ENCODE assay signal across 1 cellular context in genomic region chr17:74296548-74296936, GRCh38.
TF ChIP-seq lines count a peak whose summit lies in the region.

No MANE protein-coding gene starts in this region.

TF ChIP-seq in K562, 482 proteins besides CTCF, POLR2A, EP300 and RAD21 (continued from another document and continues in another):
- TF ChIP-seq DEAF1 (CRISPR knock-in tag; IDR thresholded peaks at IDR 0.05) (peak; percentile 81; the same call in 1 of the 2 replicates), ZNF584 (CRISPR knock-in tag; IDR thresholded peaks at IDR 0.05; ENCODE audit: low read depth) (peak; percentile 69; the same call in 1 of the 2 replicates), PKNOX1 (IDR thresholded peaks at IDR 0.05) (peak; percentile 56), PURB (CRISPR knock-in tag; IDR thresholded peaks at IDR 0.05; ENCODE audit: low read depth) (no peak), C11orf30 (IDR thresholded peaks at IDR 0.05; ENCODE audit: low read depth) (peak; percentile 44; the same call in 1 of the 2 replicates), MAZ (CRISPR knock-in tag; conservative IDR thresholded peaks at IDR 0.05 in 1 of 2, IDR thresholded peaks at IDR 0.05 in 1 of 2) (peak in 1 of 2 experiments; percentile 54; a peak in 2 of 4 replicates), HES1 (IDR thresholded peaks at IDR 0.05; ENCODE audit: low read depth) (no peak), FOXP4 (CRISPR knock-in tag; IDR thresholded peaks at IDR 0.05; ENCODE audit: borderline replicate concordance) (no peak), ZNF444 (CRISPR knock-in tag; IDR thresholded peaks at IDR 0.05) (no peak), U2AF1 (optimal IDR thresholded peaks at IDR 0.05; ENCODE audit: low read depth, low read length) (no peak), ZNF280A (IDR thresholded peaks at IDR 0.05; ENCODE audit: low read depth, partially characterized antibody) (no peak), MBD1 (CRISPR knock-in tag; IDR thresholded peaks at IDR 0.05) (no peak), CC2D1A (IDR thresholded peaks at IDR 0.05) (peak; percentile 46; the same call in 1 of the 2 replicates), ZNF507 (tag; conservative IDR thresholded peaks at IDR 0.05) (no peak), SAFB (IDR thresholded peaks at IDR 0.05; ENCODE audit: borderline replicate concordance, low read depth, low read length) (no peak), JUND (IDR thresholded peaks at IDR 0.05; ENCODE audit: borderline replicate concordance, low read depth, low read length) (peak; percentile 73; the same call in 1 of the 2 replicates), JUND (tag; IDR thresholded peaks at IDR 0.05; ENCODE audit: borderline replicate concordance, low read depth, low read length) (no peak; the same call in 1 of the 3 replicates), MEF2A (IDR thresholded peaks at IDR 0.05; ENCODE audit: control insufficient read depth, low read depth, low read length) (no peak), PHB (CRISPR knock-in tag; IDR thresholded peaks at IDR 0.05) (no peak), ZHX1 (conservative IDR thresholded peaks at IDR 0.05; ENCODE audit: low read length) (no peak), ZNF146 (CRISPR knock-in tag; IDR thresholded peaks at IDR 0.05; ENCODE audit: unreplicated experiment) (no peak), IRF2 (CRISPR knock-in tag; IDR thresholded peaks at IDR 0.05) (no peak), POLR2G (IDR thresholded peaks at IDR 0.05; ENCODE audit: low read depth, low read length) (no peak), CHD1 (IDR thresholded peaks at IDR 0.05; ENCODE audit: low read length) (no peak), THRB (CRISPR knock-in tag; conservative IDR thresholded peaks at IDR 0.05) (no peak), PHF21A (IDR thresholded peaks at IDR 0.05; ENCODE audit: borderline replicate concordance, low read depth) (peak; percentile 24; the same call in 1 of the 2 replicates), NFIX (CRISPR knock-in tag; IDR thresholded peaks at IDR 0.05; ENCODE audit: low read depth) (no peak), ZNF121 (CRISPR knock-in tag; conservative IDR thresholded peaks at IDR 0.05) (no peak), SMARCA5 (IDR thresholded peaks at IDR 0.05) (no peak), ZNF785 (CRISPR knock-in tag; IDR thresholded peaks at IDR 0.05) (no peak), MITF (IDR thresholded peaks at IDR 0.05) (peak; percentile 87), FOXA1 (IDR thresholded peaks at IDR 0.05; ENCODE audit: borderline replicate concordance) (no peak), GTF2F1 (IDR thresholded peaks at IDR 0.05; ENCODE audit: low read depth, low read length) (no peak), RBBP5 (IDR thresholded peaks at IDR 0.05; ENCODE audit: borderline replicate concordance, insufficient read depth, low read length, poor library complexity, severe bottlenecking) (peak; percentile 14), NONO (IDR thresholded peaks at IDR 0.05; ENCODE audit: low read depth in 2 of 2, low read length in 1 of 2) (no peak), DPF2 (IDR thresholded peaks at IDR 0.05) (peak; percentile 89), HMG20A (CRISPR knock-in tag; conservative IDR thresholded peaks at IDR 0.05) (no peak), BHLHE40 (IDR thresholded peaks at IDR 0.05; ENCODE audit: low read length) (peak; percentile 84), ZKSCAN1 (IDR thresholded peaks at IDR 0.05; ENCODE audit: low read depth, low read length) (peak; percentile 70; the same call in 1 of the 2 replicates), TRIM24 (IDR thresholded peaks at IDR 0.05) (peak; percentile 63 to 80), UBTF (IDR thresholded peaks at IDR 0.05; ENCODE audit: borderline replicate concordance in 1 of 2, low read depth in 2 of 2, low read length in 2 of 2) (peak in 1 of 2 experiments; percentile 88; a peak in 2 of 4 replicates), SMAD3 (CRISPR knock-in tag; conservative IDR thresholded peaks at IDR 0.05) (no peak), POLR2AphosphoS2 (IDR thresholded peaks at IDR 0.05; ENCODE audit: low read length) (no peak), SMARCC2 (IDR thresholded peaks at IDR 0.05; ENCODE audit: low read depth) (peak; percentile 44), TSC22D4 (tag; IDR thresholded peaks at IDR 0.05) (no peak), RB1 (IDR thresholded peaks at IDR 0.05; ENCODE audit: low read depth) (peak; percentile 71), ZNF165 (CRISPR knock-in tag; IDR thresholded peaks at IDR 0.05; ENCODE audit: borderline replicate concordance) (no peak)
